9 cellular contexts compared by ENCODE assay signal in genomic region chr19:11356074-11356397, GRCh38. TPM values are rescaled to one million over a fixed set of nuclear protein-coding genes. Genes with fewer than 3 reads are reported as not detected.
DNase-seq lines count a peak whose midpoint lies in the region; ATAC-seq and TF ChIP-seq lines count a peak whose summit lies in the region.
"Had no signal": no experiment of that assay in that cellular context is flagged by ENCODE, and none has a peak within 500 bp of the region (broad histone marks: within the 10 kb centered on the region; RNA-seq: fewer than 3 reads in every experiment).

No MANE protein-coding gene starts in this region.

- peak overlapping the region; percentile 72 for H3K27ac ChIP-seq in C4-2B
- no peak overlapping the region for H3K27ac ChIP-seq in PC-3 (ENCODE audit: low read length)
- H3K27ac ChIP-seq in neutrophil, result peak overlapping the region; percentile 81

- POLR2A ChIA-PET in PC-3 (lab: Charles Lee; ENCODE audit: unreplicated experiment), result no interaction called here

- peak overlapping the region; percentile 100 for H3K4me2 ChIP-seq in PC-3 (ENCODE audit: low read length)

- peak overlapping the region; percentile 46 for H3K9ac ChIP-seq in PC-3 (ENCODE audit: low read length)

- H3K9me3 Mint-ChIP-seq in endothelial cell (ENCODE audit: unreplicated experiment), result no peaks in the 10 kb centered on the region

- H3K4me1 Mint-ChIP-seq in endothelial cell (ENCODE audit: unreplicated experiment), result peaks cover 10% of the 10 kb centered on the region

- TF ChIP-seq CTCF in C4-2B (conservative IDR thresholded peaks at IDR 0.05), result no peak
- no peak for TF ChIP-seq CTCF in PC-3 (conservative IDR thresholded peaks at IDR 0.05; ENCODE audit: low read depth, low read length)
- no peak for TF ChIP-seq CTCF in endothelial cell (IDR thresholded peaks at IDR 0.05; ENCODE audit: unreplicated experiment)
- no peak for TF ChIP-seq CTCF in neutrophil (IDR thresholded peaks at IDR 0.05)

- ATAC-seq in PC-3, result peak; percentile 7
- no peak for ATAC-seq in GM21619 (IDR thresholded peaks at IDR 0.05; ENCODE audit: unreplicated experiment)
- ATAC-seq in GM21737 (IDR thresholded peaks at IDR 0.05; ENCODE audit: unreplicated experiment), result no peak

- peaks cover 21% of the 10 kb centered on the region for H3K27me3 Mint-ChIP-seq in endothelial cell (ENCODE audit: unreplicated experiment)

- H3K4me3 ChIP-seq in PC-3 (ENCODE audit: low read length) (peak overlapping the region; percentile 90), neutrophil (ENCODE audit: low read depth in 1 of 2, low read length in 1 of 2) (peak overlapping the region; percentile 85 to 99)

- CTCF ChIA-PET in PC-3 (lab: Charles Lee), result no interaction called here

- peaks cover 13% of the 10 kb centered on the region for H3K79me2 ChIP-seq in PC-3 (ENCODE audit: low read length)

- intact Hi-C loops in PC-3 (cut with micrococcal nuclease), result no loop called here

- DNase-seq in PC-3, result no peak
- DNase-seq in endothelial cell (ENCODE audit: low spot score), result no peak
- DNase-seq in NCI-H82 (lab: John Stamatoyannopoulos, UW), result no peak
- no peak for DNase-seq in DMS114 treated with DMSO at 0.1 percent for 48 hours (lab: John Stamatoyannopoulos, UW; ENCODE audit: unreplicated experiment)
- DNase-seq: activated CD4-positive, CD25-positive, alpha-beta regulatory T cell treated with anti-CD3 and anti-CD28 coated beads, Interleukin-2, amount 50 U/mL, for 72 hours had no signal

- H3K4me1 ChIP-seq in PC-3 (ENCODE audit: insufficient read depth, low read length), result peaks cover 8% of the 10 kb centered on the region
- H3K4me1 ChIP-seq in neutrophil (ENCODE audit: control insufficient read depth in 1 of 2, insufficient read depth in 1 of 2, low read depth in 1 of 2, low read length in 1 of 2), result peaks cover 39 to 40% of the 10 kb centered on the region in 2 experiments

- H3K27me3 ChIP-seq in PC-3 (ENCODE audit: low read length) (no peaks in the 10 kb centered on the region), neutrophil (no peaks in the 10 kb centered on the region)

- peaks cover 10% of the 10 kb centered on the region for H3K36me3 Mint-ChIP-seq in endothelial cell (ENCODE audit: low read depth, unreplicated experiment)

- peak overlapping the region; percentile 89 for H3K4me3 Mint-ChIP-seq in endothelial cell (ENCODE audit: unreplicated experiment)

- H4K20me1 ChIP-seq in PC-3 (ENCODE audit: low read length), result peaks cover 4% of the 10 kb centered on the region; the same call in 1 of the 2 replicates

- H3K27ac Mint-ChIP-seq in endothelial cell (ENCODE audit: unreplicated experiment), result peak overlapping the region; percentile 82

- H3K9me2 ChIP-seq in PC-3 (replicated peaks; ENCODE audit: low read length), result no peaks in the 10 kb centered on the region

- BruUV-seq in PC-3 (replicated peaks; lab: Mats Ljungman, UMichigan), result TSS peak; percentile 61

- no peaks in the 10 kb centered on the region; the same call in 1 of the 2 replicates for H3K36me3 ChIP-seq in PC-3 (ENCODE audit: low read depth, low read length)
- H3K36me3 ChIP-seq in neutrophil, result peaks cover 34% of the 10 kb centered on the region

- H2AFZ ChIP-seq in PC-3 (ENCODE audit: low read length), result peak overlapping the region; percentile 55; the same call in 1 of the 2 replicates

- no peaks in the 10 kb centered on the region for H3K9me3 ChIP-seq in PC-3 (ENCODE audit: low read length)
- no peaks in the 10 kb centered on the region for H3K9me3 ChIP-seq in neutrophil

- H3F3A ChIP-seq in PC-3 (ENCODE audit: low read length, unreplicated experiment), result no peaks in the 10 kb centered on the region

RNA-seq across cellular contexts. Expression of gene PLPPR2, which starts 0.8 kb away (rescaled TPM):
- total RNA-seq in PC-3 (2014; rRNA removed) (38.0 and 51.2 TPM in 2 replicates), endothelial cell (ENCODE audit: unreplicated experiment) (13.7 TPM)

RNA-seq across cellular contexts. Expression of gene CCDC159, which starts 9.7 kb away (rescaled TPM):
- total RNA-seq in PC-3 (2014; rRNA removed), result 10.3 and 14.5 TPM in 2 replicates
- 22.3 TPM for total RNA-seq in endothelial cell (ENCODE audit: unreplicated experiment)

RNA-seq across cellular contexts. Expression of gene TMEM205, which starts 10.0 kb away (rescaled TPM):
- 202 and 224 TPM in 2 replicates for total RNA-seq in PC-3 (2014; rRNA removed)
- total RNA-seq in endothelial cell (ENCODE audit: unreplicated experiment), result 68.9 TPM

RNA-seq across cellular contexts. Expression of gene RAB3D, which starts 16.6 kb away (rescaled TPM):
- total RNA-seq in PC-3 (2014; rRNA removed) (34.4 and 37.9 TPM in 2 replicates), endothelial cell (ENCODE audit: unreplicated experiment) (76.0 TPM)

RNA-seq across cellular contexts. Expression of gene SWSAP1, which starts 18.4 kb away (rescaled TPM):
- total RNA-seq in PC-3 (2014; rRNA removed) (5.2 and 6.1 TPM in 2 replicates), endothelial cell (ENCODE audit: unreplicated experiment) (3.3 TPM)
